Comparison of ENCODE assay signal across 8 cellular contexts in the genomic region with DNA sequence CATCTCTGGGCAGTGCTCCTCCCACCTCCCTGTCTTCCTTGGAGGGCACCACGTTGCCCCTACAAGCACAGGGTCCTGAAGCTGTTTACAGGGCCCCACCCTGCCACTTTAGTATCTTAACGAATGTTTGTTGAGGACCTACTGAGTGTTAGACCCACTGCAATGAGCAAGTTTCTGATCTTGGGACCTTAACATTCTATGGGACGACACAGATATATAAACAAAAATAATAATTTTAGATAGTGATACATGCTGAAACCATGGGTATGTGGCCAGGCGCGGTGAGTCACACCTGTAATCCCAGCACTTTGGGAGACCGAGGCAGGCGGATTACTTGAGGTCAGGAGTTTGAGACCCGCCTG. TPM values are rescaled to one million over a fixed set of nuclear protein-coding genes. Genes with fewer than 3 reads are reported as not detected.
DNase-seq lines count a peak whose midpoint lies in the region; ATAC-seq and TF ChIP-seq lines count a peak whose summit lies in the region.

No MANE protein-coding gene starts in this region.

- H2BK120ac ChIP-seq in mesendoderm (ENCODE audit: low read depth, low read length) = no peak overlapping the region

- ATAC-seq in heart left ventricle (no peak), Right ventricle myocardium inferior (no peak), body of pancreas (no peak), GM19395 (IDR thresholded peaks at IDR 0.05; ENCODE audit: unreplicated experiment) (no peak)

- DNase-seq in heart left ventricle = no peak
- no peak for DNase-seq in Right ventricle myocardium inferior (ENCODE audit: missing footprints)
- no peak for DNase-seq in body of pancreas
- no peak for DNase-seq in mesendoderm
- DNase-seq in H4 (ENCODE audit: low spot score) = no peak
- no peak for DNase-seq in NCI-H774 (lab: John Stamatoyannopoulos, UW)

- H3K36me3 ChIP-seq in heart left ventricle = peaks cover 0 to 20% (median 12%) of the 10 kb centered on the region in 9 donors
- no peaks in the 10 kb centered on the region for H3K36me3 ChIP-seq in body of pancreas (replicated peaks in 1 of 2; ENCODE audit: insufficient read depth in 1 of 2, low read depth in 2 of 2)
- H3K36me3 ChIP-seq in mesendoderm (ENCODE audit: control insufficient read depth, insufficient read depth, low read length) = no peaks in the 10 kb centered on the region
- H3K36me3 ChIP-seq in urinary bladder (ENCODE audit: insufficient read depth) = peaks cover 2% of the 10 kb centered on the region

- H2BK5ac ChIP-seq in mesendoderm (ENCODE audit: low read length) = peak overlapping the region; percentile 84

- peak overlapping the region; percentile 46 to 77 (median 67) for H3K4me3 ChIP-seq in heart left ventricle
- H3K4me3 ChIP-seq in body of pancreas = peak overlapping the region in 1 of 2 donors; percentile 57
- H3K4me3 ChIP-seq in mesendoderm (ENCODE audit: low read length) = no peak overlapping the region
- H3K4me3 ChIP-seq in urinary bladder (ENCODE audit: low read depth, low read length) = peak overlapping the region; percentile 19

- TF ChIP-seq CTCF in heart left ventricle (IDR thresholded peaks at IDR 0.05) (no peak), body of pancreas (IDR thresholded peaks at IDR 0.05) (no peak)

- H3K56ac ChIP-seq in mesendoderm (ENCODE audit: low read length) = peak overlapping the region; percentile 95

- no peaks in the 10 kb centered on the region for H3K79me2 ChIP-seq in mesendoderm (ENCODE audit: control insufficient read depth, insufficient read depth, low read length)

- H3K18ac ChIP-seq in mesendoderm (ENCODE audit: low read length) = peak overlapping the region; percentile 69

- no peak for TF ChIP-seq POLR2A in heart left ventricle (IDR thresholded peaks at IDR 0.05)
- no peak for TF ChIP-seq POLR2A in body of pancreas (IDR thresholded peaks at IDR 0.05)

- no peak overlapping the region for H2BK15ac ChIP-seq in mesendoderm (replicated peaks; ENCODE audit: low read depth)

- H3K27me3 ChIP-seq in heart left ventricle = peaks cover 0 to 4% (median 0%) of the 10 kb centered on the region in 9 donors
- no peaks in the 10 kb centered on the region for H3K27me3 ChIP-seq in body of pancreas
- no peaks in the 10 kb centered on the region for H3K27me3 ChIP-seq in mesendoderm (ENCODE audit: insufficient read depth, low read length, poor library complexity)

- no peak overlapping the region for H4K8ac ChIP-seq in mesendoderm (ENCODE audit: low read depth, low read length)

- H3K79me1 ChIP-seq in mesendoderm (ENCODE audit: low read length) = no peaks in the 10 kb centered on the region

- H3K9me3 ChIP-seq in heart left ventricle (no peaks in the 10 kb centered on the region), body of pancreas (no peaks in the 10 kb centered on the region)

- intact Hi-C loops in heart left ventricle (cut with DNase I) = loop anchor here in 1 of 10 donors (2.0 kb wide), 1 partner anchor 36 kb away; the partner anchor contains the start of gene MTX1
- intact Hi-C loops in Right ventricle myocardium inferior (cut with DNase I) = no loop called here
- intact Hi-C loops in body of pancreas (cut with DNase I) = no loop called here

- H3K9ac ChIP-seq in mesendoderm (ENCODE audit: low read length) = peak overlapping the region; percentile 87

- H3K4me1 ChIP-seq in heart left ventricle = peaks cover 0 to 42% (median 24%) of the 10 kb centered on the region in 12 donors
- peaks cover 33% of the 10 kb centered on the region for H3K4me1 ChIP-seq in body of pancreas
- peaks cover 2% of the 10 kb centered on the region for H3K4me1 ChIP-seq in mesendoderm (ENCODE audit: control insufficient read depth, low read depth, low read length)
- H3K4me1 ChIP-seq in urinary bladder (ENCODE audit: insufficient read depth) = peaks cover 3% of the 10 kb centered on the region

- no peak overlapping the region for H3K23ac ChIP-seq in mesendoderm (ENCODE audit: low read length)

- peak overlapping the region; percentile 70 for H3K4ac ChIP-seq in mesendoderm (ENCODE audit: low read depth, low read length)

- WGBS in heart left ventricle, 4 donors = 62 to 67% (median 65%) methylated on average over 8 of the region's 8 CpGs
- whole genome bisulfite sequencing in body of pancreas, 2 donors = 52 to 55% methylated on average over 8 of the region's 8 CpGs
- no CpG with 5 or more reads among the region's 8 CpGs for WGBS in mesendoderm (ENCODE audit: extremely low coverage, insufficient coverage, low lambda C conversion rate)
- 45% methylated on average over 8 of the region's 8 CpGs for WGBS in urinary bladder

- no peak overlapping the region for H4K5ac ChIP-seq in mesendoderm (ENCODE audit: low read length)

- peak overlapping the region; percentile 66 for H3K4me2 ChIP-seq in mesendoderm (ENCODE audit: low read length)

- peak overlapping the region; percentile 75 to 97 (median 90) for H3K27ac ChIP-seq in heart left ventricle
- peak overlapping the region; percentile 77 to 96 (median 88) for H3K27ac ChIP-seq in body of pancreas
- H3K27ac ChIP-seq in mesendoderm (ENCODE audit: low read depth, low read length) = peak overlapping the region; percentile 53
- H3K27ac ChIP-seq in urinary bladder (ENCODE audit: low read depth) = peak overlapping the region; percentile 69

- no peak overlapping the region for H2AK5ac ChIP-seq in mesendoderm (ENCODE audit: low read length)

RNA-seq across cellular contexts. Expression of gene ENTREP3, which starts 10.1 kb away (rescaled TPM):
- total RNA-seq in heart left ventricle (10 to 100 TPM; 10.5 to 24.4 (median 12.8) TPM), Right ventricle myocardium inferior (14.5 TPM), body of pancreas (10 to 100 TPM in 1 of 2 donors, 1 to 10 TPM in 1; 6.2 to 12.2 TPM), urinary bladder (2.6 TPM)
- polyA plus RNA-seq in heart left ventricle (10 to 100 TPM in 1 of 2 donors, 1 to 10 TPM in 1; 5.1 to 21.6 TPM), urinary bladder (37.8 TPM)
- 28.0 TPM for polyA plus RNA-seq in mesendoderm (2013, experiment 1 of 2)
- polyA plus RNA-seq in mesendoderm (2013, experiment 2 of 2) = 27.0 TPM
- 5.7 and 11.0 TPM in 2 replicates for total RNA-seq in H4 (2014; rRNA removed; shearing (Covaris generic))

RNA-seq across cellular contexts. Expression of gene SCAMP3, which starts 17.0 kb away (rescaled TPM):
- total RNA-seq in heart left ventricle (10 to 100 TPM; 51.2 to 92.8 (median 65.8) TPM), Right ventricle myocardium inferior (55.4 TPM), body of pancreas (10 to 100 TPM; 36.8 to 38.9 TPM), urinary bladder (13.1 TPM)
- polyA plus RNA-seq in heart left ventricle (100 to 1,000 TPM in 1 of 2 donors, 10 to 100 TPM in 1; 53.3 to 123 TPM), urinary bladder (74.9 TPM)
- polyA plus RNA-seq in mesendoderm (2013, experiment 1 of 2) = 51.3 TPM
- polyA plus RNA-seq in mesendoderm (2013, experiment 2 of 2) = 49.6 TPM
- 72.7 and 133 TPM in 2 replicates for total RNA-seq in H4 (2014; rRNA removed; shearing (Covaris generic))

RNA-seq across cellular contexts. Expression of gene CLK2, which starts 28.2 kb away (rescaled TPM):
- total RNA-seq in heart left ventricle (10 to 100 TPM in 8 of 9 donors, 1 to 10 TPM in 1; 9.6 to 26.1 (median 17.2) TPM), Right ventricle myocardium inferior (20.9 TPM), body of pancreas (10 to 100 TPM; 36.6 to 40.7 TPM), urinary bladder (29.7 TPM)
- polyA plus RNA-seq in heart left ventricle (10 to 100 TPM; 15.9 to 22.8 TPM), urinary bladder (42.3 TPM)
- 51.4 TPM for polyA plus RNA-seq in mesendoderm (2013, experiment 1 of 2)
- 48.2 TPM for polyA plus RNA-seq in mesendoderm (2013, experiment 2 of 2)
- 13.7 and 14.6 TPM in 2 replicates for total RNA-seq in H4 (2014; rRNA removed; shearing (Covaris generic))

RNA-seq across cellular contexts. Expression of gene HCN3, which starts 32.1 kb away (rescaled TPM):
- total RNA-seq in heart left ventricle (1 to 10 TPM in 4 of 9 donors, under 1 TPM in 5; 0.49 to 1.7 (median 0.99) TPM), Right ventricle myocardium inferior (1.8 TPM), body of pancreas (1 to 10 TPM; 1.3 to 2.9 TPM), urinary bladder (3.0 TPM)
- polyA plus RNA-seq in heart left ventricle (1 to 10 TPM; 1.2 to 1.4 TPM), urinary bladder (3.2 TPM)
- polyA plus RNA-seq in mesendoderm (2013, experiment 1 of 2) = 1.5 TPM
- 1.4 TPM for polyA plus RNA-seq in mesendoderm (2013, experiment 2 of 2)
- 0.52 TPM in 1 of 2 replicates, not detected in the other for total RNA-seq in H4 (2014; rRNA removed; shearing (Covaris generic))

RNA-seq across cellular contexts. Expression of gene MTX1, which starts 36.6 kb away (rescaled TPM):
- total RNA-seq in heart left ventricle (10 to 100 TPM; 14.1 to 32.2 (median 19.3) TPM), Right ventricle myocardium inferior (16.5 TPM), body of pancreas (10 to 100 TPM in 1 of 2 donors, 1 to 10 TPM in 1; 5.9 to 16.3 TPM), urinary bladder (13.6 TPM)
- polyA plus RNA-seq in heart left ventricle (10 to 100 TPM; 28.1 to 37.1 TPM), urinary bladder (40.2 TPM)
- 40.8 TPM for polyA plus RNA-seq in mesendoderm (2013, experiment 1 of 2)
- 40.6 TPM for polyA plus RNA-seq in mesendoderm (2013, experiment 2 of 2)
- total RNA-seq in H4 (2014; rRNA removed; shearing (Covaris generic)) = 79.5 and 82.1 TPM in 2 replicates
